Comparison of ENCODE assay signal across 8 cellular contexts in genomic region chr21:36429672-36430546, GRCh38. TPM values are rescaled to one million over a fixed set of nuclear protein-coding genes. Genes with fewer than 3 reads are reported as not detected.
DNase-seq lines count a peak whose midpoint lies in the region; ATAC-seq and TF ChIP-seq lines count a peak whose summit lies in the region.

No MANE protein-coding gene starts in this region.

- peak; percentile 88 for DNase-seq in Calu3
- peak; percentile 99 for DNase-seq in HPDE6-E6E7 (ENCODE audit: extremely low spot score)
- DNase-seq in T-helper 2 cell treated with Interferon-gamma antibody and Interleukin-4, amounts not matched to agents 5 μg/mL and 100 μg/mL, for 36 hours (ENCODE audit: low spot score): peak; percentile 89
- peak; percentile 25 for DNase-seq in iPS DF 19.7 (ENCODE audit: low read depth, low spot score)
- peak; percentile 31 to 59 for DNase-seq in stimulated activated CD4-positive, alpha-beta T cell treated with anti-CD3 and anti-CD28 coated beads, Interleukin-12 subunit alpha, Interleukin-12 subunit beta, amount 100 ng/mL, for 24 hours (ENCODE audit: low read depth in 2 of 2)
- DNase-seq in A673 (ENCODE audit: low spot score): no peak

- H3K27me3 ChIP-seq in A673 (replicated peaks; ENCODE audit: insufficient read depth, low read depth, low read length, poor library complexity): no peaks in the 10 kb centered on the region

- peak overlapping the region; percentile 89 for H3K27ac Mint-ChIP-seq in Calu3 (ENCODE audit: unreplicated experiment)
- peak overlapping the region; percentile 85 for H3K27ac Mint-ChIP-seq in T-helper 2 cell treated with Interferon-gamma antibody and Interleukin-4, amounts not matched to agents 5 μg/mL and 100 μg/mL, for 36 hours

- H3K9me3 ChIP-seq in A673 (ENCODE audit: low read depth, low read length, poor library complexity, severe bottlenecking): no peaks in the 10 kb centered on the region

- H3K4me1 Mint-ChIP-seq in Calu3 (ENCODE audit: low read depth, unreplicated experiment): peaks cover 17% of the 10 kb centered on the region
- peaks cover 16% of the 10 kb centered on the region for H3K4me1 Mint-ChIP-seq in T-helper 2 cell treated with Interferon-gamma antibody and Interleukin-4, amounts not matched to agents 5 μg/mL and 100 μg/mL, for 36 hours (ENCODE audit: low read depth)

- no peak overlapping the region for H3K4me3 ChIP-seq in A673 (ENCODE audit: low read depth, low read length, poor library complexity, severe bottlenecking)

- TSS peak; percentile 93 for BruUV-seq in Calu3 (replicated peaks; lab: Mats Ljungman, UMichigan)
- BruUV-seq in A673 (replicated peaks; lab: Mats Ljungman, UMichigan): no TSS peak

- POLR2A ChIA-PET in A673 (lab: Charles Lee; ENCODE audit: low non-redundant PET): no interaction called here

- no peaks in the 10 kb centered on the region for H3K36me3 ChIP-seq in A673 (ENCODE audit: insufficient read depth, low read length, poor library complexity, severe bottlenecking)

- H3K9me3 Mint-ChIP-seq in Calu3 (ENCODE audit: low read depth, unreplicated experiment): no peaks in the 10 kb centered on the region
- H3K9me3 Mint-ChIP-seq in T-helper 2 cell treated with Interferon-gamma antibody and Interleukin-4, amounts not matched to agents 5 μg/mL and 100 μg/mL, for 36 hours: no peaks in the 10 kb centered on the region

- intact Hi-C loops in Calu3 (cut with micrococcal nuclease; ENCODE audit: unreplicated experiment): loop anchor here (5.0 kb wide), 1 partner anchor 42 kb away; no protein-coding TSS in a partner anchor
- intact Hi-C loops in A673 (cut with micrococcal nuclease; ENCODE audit: unreplicated experiment): loop anchor here (10.0 kb wide), 1 partner anchor 425 kb away; no protein-coding TSS in a partner anchor

- CTCF ChIA-PET in Calu3 (lab: Charles Lee) (interaction anchor here (0.6 to 1.4 kb wide), 4 partner anchors 8 to 567 kb away, joined by 3 to 4 read pairs (median 4); no protein-coding TSS in a partner anchor), A673 (lab: Charles Lee) (no interaction called here)

- H3K4me3 Mint-ChIP-seq in Calu3 (ENCODE audit: low read depth, unreplicated experiment): peak overlapping the region; percentile 74
- peak overlapping the region; percentile 79 for H3K4me3 Mint-ChIP-seq in T-helper 2 cell treated with Interferon-gamma antibody and Interleukin-4, amounts not matched to agents 5 μg/mL and 100 μg/mL, for 36 hours

- no peaks in the 10 kb centered on the region for H3K27me3 Mint-ChIP-seq in Calu3 (ENCODE audit: unreplicated experiment)
- peaks cover 2% of the 10 kb centered on the region for H3K27me3 Mint-ChIP-seq in T-helper 2 cell treated with Interferon-gamma antibody and Interleukin-4, amounts not matched to agents 5 μg/mL and 100 μg/mL, for 36 hours (ENCODE audit: low read depth)

- peak overlapping the region; percentile 16 for H3K27ac ChIP-seq in angular gyrus (ENCODE audit: low read depth, low read length)
- no peak overlapping the region for H3K27ac ChIP-seq in A673 (ENCODE audit: low read depth, low read length, poor library complexity, severe bottlenecking)

- ATAC-seq in GM21367 (IDR thresholded peaks at IDR 0.05; ENCODE audit: unreplicated experiment): peak; percentile 78

- no peak for TF ChIP-seq CTCF in Calu3 (IDR thresholded peaks at IDR 0.05; ENCODE audit: unreplicated experiment)
- TF ChIP-seq CTCF in A673 (conservative IDR thresholded peaks at IDR 0.05; ENCODE audit: low read depth, low read length): no peak

- peaks cover 28% of the 10 kb centered on the region for H3K36me3 Mint-ChIP-seq in Calu3 (ENCODE audit: insufficient read depth, unreplicated experiment)
- H3K36me3 Mint-ChIP-seq in T-helper 2 cell treated with Interferon-gamma antibody and Interleukin-4, amounts not matched to agents 5 μg/mL and 100 μg/mL, for 36 hours (ENCODE audit: low read depth): peaks cover under 1% of the 10 kb centered on the region

- no peaks in the 10 kb centered on the region for H3K4me1 ChIP-seq in A673 (ENCODE audit: insufficient read depth, low read length, poor library complexity, severe bottlenecking)

RNA-seq across cellular contexts. Expression of gene CHAF1B, which starts 44.7 kb away (rescaled TPM):
- 13.2 and 16.0 TPM in 2 replicates for total RNA-seq in Calu3 (2022)
- 52.7 and 53.4 TPM in 2 replicates for total RNA-seq in A673 (2021)

RNA-seq across cellular contexts. Expression of gene CLDN14, which starts 50.0 kb away (rescaled TPM):
- total RNA-seq in Calu3 (2022) (not detected in 2 replicates), A673 (2021) (not detected in 2 replicates)
